ENCODE assay signal across 21 cellular contexts in genomic region chr10:95261926-95262325, GRCh38. TPM values are rescaled to one million over a fixed set of nuclear protein-coding genes. Genes with fewer than 3 reads are reported as not detected.
A peak's percentile ranks its signal among the peaks of the same experiment; 100 is the strongest.
DNase-seq lines count a peak whose midpoint lies in the region; ATAC-seq, FAIRE-seq and TF ChIP-seq lines count a peak whose summit lies in the region.
"Had no signal": no experiment of that assay in that cellular context is flagged by ENCODE, and none has a peak within 500 bp of the region (broad histone marks: within the 10 kb centered on the region; RNA-seq: fewer than 3 reads in every experiment).

No MANE protein-coding gene starts in this region.

- peaks cover 52% of the 10 kb centered on the region for H3K36me3 ChIP-seq in right atrium auricular region

- H3K27me3 Mint-ChIP-seq in osteocyte (ENCODE audit: unreplicated experiment): no peaks in the 10 kb centered on the region

- no peak for TF ChIP-seq EP300 in A549 (IDR thresholded peaks at IDR 0.05)

- H3K4me3 ChIP-seq in A549: no peak overlapping the region
- H3K4me3 ChIP-seq in right atrium auricular region: no peak overlapping the region
- H3K4me3 ChIP-seq: BLaER1 treated with 17β-estradiol and CSF1 and Interleukin-3, amounts not matched to agents 10 nM and 100 nM; body of pancreas; GM12878; mucosa of descending colon; Peyer's patch had no signal

- TF ChIP-seq POLR2A in A549 (IDR thresholded peaks at IDR 0.05; ENCODE audit: low read length): no peak

- ATAC-seq in A549 (no peak), GM19463 (IDR thresholded peaks at IDR 0.05; ENCODE audit: unreplicated experiment) (no peak)
- ATAC-seq in activated naive CD4-positive, alpha-beta T cell treated with anti-CD3 and anti-CD28 coated beads, Interleukin-2, amount 50 U/mL, for 72 hours: no peak
- ATAC-seq: activated naive CD8-positive, alpha-beta T cell treated with anti-CD3 and anti-CD28 coated beads, Interleukin-2, amount 50 U/mL, for 24 hours; body of pancreas; GM12878; left lobe of liver; mucosa of descending colon; T-helper 17 cell had no signal

- TF ChIP-seq CTCF in A549 (IDR thresholded peaks at IDR 0.05) (no peak), right atrium auricular region (IDR thresholded peaks at IDR 0.05) (no peak), osteocyte (IDR thresholded peaks at IDR 0.05) (no peak)

- CTCF ChIA-PET in A549 (lab: Yijun Ruan, JAX): interaction anchor here (1.0 to 4.6 kb wide), 5 partner anchors 15 to 59 kb away, joined by 3 to 30 read pairs (median 4); no protein-coding TSS in a partner anchor

- FAIRE-seq in A549 (lab: Jason Lieb, UNC): no peak
- FAIRE-seq: GM12878 had no signal

- H3K4me3 Mint-ChIP-seq in osteocyte (ENCODE audit: unreplicated experiment): no peak overlapping the region
- H3K4me3 Mint-ChIP-seq: activated naive CD8-positive, alpha-beta T cell treated with anti-CD3 and anti-CD28 coated beads, Interleukin-2, amount 50 U/mL, for 24 hours; T-helper 17 cell had no signal

- H3K4me2 ChIP-seq in A549: no peak overlapping the region

- peaks cover 29% of the 10 kb centered on the region for H3K36me3 Mint-ChIP-seq in osteocyte (ENCODE audit: unreplicated experiment)
- H3K36me3 Mint-ChIP-seq in activated naive CD4-positive, alpha-beta T cell treated with anti-CD3 and anti-CD28 coated beads, Interleukin-2, amount 50 U/mL, for 72 hours: no peaks in the 10 kb centered on the region

- POLR2A ChIA-PET in A549 (lab: Yijun Ruan, JAX): interaction anchor here (0.9 kb wide), 1 partner anchor 11 kb away, joined by 3 read pairs; no protein-coding TSS in a partner anchor

- no peaks in the 10 kb centered on the region for H3K9me3 Mint-ChIP-seq in osteocyte (ENCODE audit: unreplicated experiment)
- no peaks in the 10 kb centered on the region for H3K9me3 Mint-ChIP-seq in activated naive CD4-positive, alpha-beta T cell treated with anti-CD3 and anti-CD28 coated beads, Interleukin-2, amount 50 U/mL, for 72 hours

- H3K27ac ChIP-seq in A549: peak overlapping the region; percentile 74 to 90; a peak in 3 of 6 replicates
- peak overlapping the region in 1 of 2 donors; percentile 73 for H3K27ac ChIP-seq in right atrium auricular region
- H3K27ac ChIP-seq: BLaER1 treated with 17β-estradiol and CSF1 and Interleukin-3, amounts not matched to agents 10 nM and 100 nM had no signal

- DNase-seq in A549 (ENCODE audit: low read depth in 1 of 2, low spot score in 1 of 2): no peak
- DNase-seq in M059J (ENCODE audit: low read depth): peak; percentile 31
- DNase-seq in right atrium auricular region (ENCODE audit: low spot score): peak; percentile 47
- DNase-seq in osteocyte (ENCODE audit: extremely low spot score, unreplicated experiment): no peak
- DNase-seq in D341Med (ENCODE audit: low spot score): no peak
- DNase-seq in activated naive CD4-positive, alpha-beta T cell treated with anti-CD3 and anti-CD28 coated beads, Interleukin-2, amount 50 U/mL, for 72 hours (ENCODE audit: low spot score in 2 of 2): no peak
- DNase-seq in NCI-H187 treated with DMSO at 0.1 percent for 48 hours (lab: John Stamatoyannopoulos, UW): no peak
- DNase-seq: ACHN; activated effector memory CD4-positive, alpha-beta T cell treated with anti-CD3 and anti-CD28 coated beads, Interleukin-2, amount 50 U/mL, for 16 hours; activated naive CD8-positive, alpha-beta T cell treated with anti-CD3 and anti-CD28 coated beads, Interleukin-2, amount 50 U/mL, for 24 hours; body of pancreas; KBM-7; mucosa of descending colon; MV-4-11; NCI-H526 treated with DMSO at 0.1 percent for 48 hours; Peyer's patch; T-helper 17 cell had no signal

- peak overlapping the region; percentile 23 for H3K27ac Mint-ChIP-seq in osteocyte (ENCODE audit: unreplicated experiment)
- no peak overlapping the region for H3K27ac Mint-ChIP-seq in activated naive CD4-positive, alpha-beta T cell treated with anti-CD3 and anti-CD28 coated beads, Interleukin-2, amount 50 U/mL, for 72 hours
- H3K27ac Mint-ChIP-seq: activated naive CD8-positive, alpha-beta T cell treated with anti-CD3 and anti-CD28 coated beads, Interleukin-2, amount 50 U/mL, for 24 hours; T-helper 17 cell had no signal

- H3K4me1 ChIP-seq in A549 (peaks cover 63% of the 10 kb centered on the region), right atrium auricular region (peaks cover 0 to 65% of the 10 kb centered on the region in 2 donors)

- peaks cover 2% of the 10 kb centered on the region; the same call in 1 of the 3 replicates for H3K9me3 ChIP-seq in A549
- no peaks in the 10 kb centered on the region for H3K9me3 ChIP-seq in right atrium auricular region
- H3K9me3 ChIP-seq: body of pancreas, mucosa of descending colon, Peyer's patch had no signal

- WGBS in A549 (ENCODE audit: missing lambda C conversion rate): 91% methylated on average over 3 of the region's 3 CpGs

- no peaks in the 10 kb centered on the region for H3K27me3 ChIP-seq in right atrium auricular region
- H3K27me3 ChIP-seq: BLaER1 treated with 17β-estradiol and CSF1 and Interleukin-3, amounts not matched to agents 10 nM and 100 nM; body of pancreas; Peyer's patch had no signal

- TF ChIP-seq RAD21 in A549 (conservative IDR thresholded peaks at IDR 0.05 in 1 of 2, IDR thresholded peaks at IDR 0.05 in 1 of 2): no peak

- H3K4me1 Mint-ChIP-seq in osteocyte (ENCODE audit: unreplicated experiment): peaks cover 46% of the 10 kb centered on the region

TF ChIP-seq in A549, 52 proteins besides CTCF, POLR2A, EP300 and RAD21:
- TF ChIP-seq BHLHE40 (IDR thresholded peaks at IDR 0.05; ENCODE audit: low read depth, low read length) (no peak), MAX (IDR thresholded peaks at IDR 0.05) (no peak)

RNA-seq across cellular contexts. Expression of gene PDLIM1, which starts 28.9 kb away (rescaled TPM):
- polyA plus RNA-seq in A549 (2011; rRNA removed) (92.5 and 132 TPM in 2 replicates), A549 (2017; fragmentation: RNase III; extraction: RNeasy Plus Mini Kit Qiagen cat#74134 plus additional on column Dnase treatment) (123 to 147 TPM (median 128 TPM) in 3 replicates)
- 101 and 102 TPM in 2 replicates for polyA plus RNA-seq in A549 (2012; cell fraction: cytosol; rRNA removed)
- 58.7 and 96.7 TPM in 2 replicates for polyA plus RNA-seq in A549 (2012; cell fraction: nucleus; rRNA removed)
- 119 and 120 TPM in 2 replicates for polyA minus RNA-seq in A549 (2011; rRNA and poly(A)+ RNA removed)
- total RNA-seq in M059J (2014; rRNA removed; shearing (Covaris generic)): 55.3 and 69.1 TPM in 2 replicates
- total RNA-seq in right atrium auricular region (100 to 1,000 TPM; 126 to 130 TPM), osteocyte (71.7 and 73.8 TPM in 2 replicates)
- 1 to 10 TPM in 1 of 2 donors, not detected in 1; 4.2 TPM for total RNA-seq in activated naive CD4-positive, alpha-beta T cell treated with anti-CD3 and anti-CD28 coated beads, Interleukin-2, amount 50 U/mL, for 72 hours

Comparison
In these comparisons a context has a peak if more than half of its experiments do, and no peak if none do; other contexts are left out.
1. DNase-seq: peak in M059J (single experiment) and right atrium auricular region (single experiment); none in A549 (0 of 2), osteocyte (single experiment), D341Med (single experiment), activated naive CD4-positive, alpha-beta T cell treated with anti-CD3 and anti-CD28 coated beads, Interleukin-2, amount 50 U/mL, for 72 hours (0 of 2) and NCI-H187 treated with DMSO at 0.1 percent for 48 hours (single experiment).
2. RNA of gene PDLIM1, which starts 28.9 kb away (total RNA-seq): 126 to 130 TPM in right atrium auricular region, 71.7 to 73.8 TPM in osteocyte and 55.3 to 69.1 TPM in M059J; 4.2 TPM in activated naive CD4-positive, alpha-beta T cell treated with anti-CD3 and anti-CD28 coated beads, Interleukin-2, amount 50 U/mL, for 72 hours; every median in the first group is over 10 times any median in the second.